ENCODE assay signal across 11 cellular contexts in the genomic region with DNA sequence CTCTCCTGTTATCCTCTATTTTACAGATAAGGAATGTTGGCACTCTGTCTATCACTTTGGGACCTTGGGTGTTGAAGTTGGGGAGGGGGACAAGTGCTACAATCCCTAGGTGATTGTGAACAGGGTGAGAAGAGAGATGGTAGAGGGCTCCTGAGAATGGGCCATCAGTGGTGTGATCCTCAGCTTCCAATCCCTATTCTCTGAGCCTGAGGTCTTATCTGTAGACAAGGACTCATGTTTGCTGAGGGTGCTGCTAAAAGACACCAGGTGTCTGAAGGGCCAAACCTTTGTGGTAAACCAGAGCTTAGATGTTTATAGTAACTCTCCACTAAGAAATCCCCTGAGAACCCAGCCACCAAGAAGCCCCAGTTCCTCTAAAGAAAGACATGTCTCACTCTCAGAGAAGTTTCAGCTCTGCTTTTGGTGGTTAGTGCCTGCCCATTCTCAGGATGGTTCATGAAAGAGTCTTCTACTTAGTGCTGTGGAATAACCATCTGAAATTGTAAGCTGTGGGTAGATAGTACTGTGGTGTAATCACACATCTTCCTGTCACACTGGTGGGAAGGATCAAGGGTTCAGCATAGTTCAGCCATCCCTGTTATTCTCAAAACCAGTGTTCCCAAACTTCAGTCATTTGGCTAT. TPM values are rescaled to one million over a fixed set of nuclear protein-coding genes. Genes with fewer than 3 reads are reported as not detected.
A peak's percentile ranks its signal among the peaks of the same experiment; 100 is the strongest.
DNase-seq lines count a peak whose midpoint lies in the region; ATAC-seq and TF ChIP-seq lines count a peak whose summit lies in the region.
"Had no signal": no experiment of that assay in that cellular context is flagged by ENCODE, and none has a peak within 500 bp of the region (broad histone marks: within the 10 kb centered on the region; RNA-seq: fewer than 3 reads in every experiment).

No MANE protein-coding gene starts in this region.

- H3K4me3 Mint-ChIP-seq in activated naive CD4-positive, alpha-beta T cell treated with anti-CD3 and anti-CD28 coated beads for 36 hours: no peak overlapping the region
- H3K4me3 Mint-ChIP-seq in stimulated activated naive B cell treated with anti-CD40 and anti-IgM and Interleukin-4, amounts not matched to agents 10 μg/mL and 1 μg/mL and 100 μg/mL, for 72 hours: peak overlapping the region; percentile 67 to 70
- H3K4me3 Mint-ChIP-seq: brain had no signal

- H3K27me3 Mint-ChIP-seq in activated naive CD4-positive, alpha-beta T cell treated with anti-CD3 and anti-CD28 coated beads for 36 hours (ENCODE audit: low read depth): no peaks in the 10 kb centered on the region
- no peaks in the 10 kb centered on the region for H3K27me3 Mint-ChIP-seq in stimulated activated naive B cell treated with anti-CD40 and anti-IgM and Interleukin-4, amounts not matched to agents 10 μg/mL and 1 μg/mL and 100 μg/mL, for 72 hours

- peak overlapping the region; percentile 46 for H3K27ac Mint-ChIP-seq in activated naive CD4-positive, alpha-beta T cell treated with anti-CD3 and anti-CD28 coated beads for 36 hours
- H3K27ac Mint-ChIP-seq in stimulated activated naive B cell treated with anti-CD40 and anti-IgM and Interleukin-4, amounts not matched to agents 10 μg/mL and 1 μg/mL and 100 μg/mL, for 72 hours: peak overlapping the region; percentile 98
- H3K27ac Mint-ChIP-seq: brain had no signal

- no peaks in the 10 kb centered on the region for H3K9me3 ChIP-seq in gastrocnemius medialis
- H3K9me3 ChIP-seq: SJSA1 had no signal

- peak; percentile 38 for DNase-seq in activated naive CD4-positive, alpha-beta T cell treated with anti-CD3 and anti-CD28 coated beads for 36 hours
- no peak for DNase-seq in activated naive CD4-positive, alpha-beta T cell (lab: John Stamatoyannopoulos, UW)
- peak; percentile 75 for DNase-seq in NAMALWA (ENCODE audit: low spot score)
- peak; percentile 79 for DNase-seq in stimulated activated naive B cell treated with anti-CD40 and anti-IgM and Interleukin-4, amounts not matched to agents 10 μg/mL and 1 μg/mL and 100 μg/mL, for 72 hours
- no peak for DNase-seq in NOMO-1 (lab: John Stamatoyannopoulos, UW; ENCODE audit: unreplicated experiment in 2 of 2)
- no peak for DNase-seq in NCI-H510A treated with DMSO at 0.1 percent for 48 hours (lab: John Stamatoyannopoulos, UW)
- no peak for DNase-seq in gastrocnemius medialis
- DNase-seq: C1 segment of cervical spinal cord had no signal

- no peaks in the 10 kb centered on the region for H3K9me3 Mint-ChIP-seq in activated naive CD4-positive, alpha-beta T cell treated with anti-CD3 and anti-CD28 coated beads for 36 hours
- H3K9me3 Mint-ChIP-seq in stimulated activated naive B cell treated with anti-CD40 and anti-IgM and Interleukin-4, amounts not matched to agents 10 μg/mL and 1 μg/mL and 100 μg/mL, for 72 hours: peaks cover 3% of the 10 kb centered on the region in 2 donors

- in situ Hi-C loops in gastrocnemius medialis (cut with MboI; ENCODE audit: low sequenced_read_pairs in 4 of 4): no loop called here

- no peaks in the 10 kb centered on the region for H3K4me1 ChIP-seq in gastrocnemius medialis
- H3K4me1 ChIP-seq: SJSA1 had no signal

- peak; percentile 85 for ATAC-seq in HG02678 (IDR thresholded peaks at IDR 0.05; ENCODE audit: unreplicated experiment)
- ATAC-seq in stimulated activated naive B cell treated with anti-CD40 and anti-IgM and Interleukin-4, amounts not matched to agents 10 μg/mL and 1 μg/mL and 100 μg/mL, for 72 hours (replicated peaks): peak; percentile 81 to 85
- no peak for ATAC-seq in gastrocnemius medialis

- CTCF ChIA-PET in activated naive CD4-positive, alpha-beta T cell treated with anti-CD3 and anti-CD28 coated beads for 36 hours (lab: Charles Lee): interaction anchor here (2.0 kb wide), 1 partner anchor 211 kb away, joined by 6 read pairs; no protein-coding TSS in a partner anchor

- peaks cover 6% of the 10 kb centered on the region for H3K4me1 Mint-ChIP-seq in activated naive CD4-positive, alpha-beta T cell treated with anti-CD3 and anti-CD28 coated beads for 36 hours (ENCODE audit: low read depth)
- H3K4me1 Mint-ChIP-seq in stimulated activated naive B cell treated with anti-CD40 and anti-IgM and Interleukin-4, amounts not matched to agents 10 μg/mL and 1 μg/mL and 100 μg/mL, for 72 hours: peaks cover 51 to 85% of the 10 kb centered on the region in 2 donors
- H3K4me1 Mint-ChIP-seq: brain had no signal

- H3K27me3 ChIP-seq in gastrocnemius medialis: no peaks in the 10 kb centered on the region
- H3K27me3 ChIP-seq: SJSA1 had no signal

- H3K27ac ChIP-seq in gastrocnemius medialis: no peak overlapping the region
- H3K27ac ChIP-seq: SJSA1 had no signal

- TF ChIP-seq POLR2A in gastrocnemius medialis (IDR thresholded peaks at IDR 0.05): no peak

- H3K36me3 ChIP-seq in gastrocnemius medialis: no peaks in the 10 kb centered on the region
- H3K36me3 ChIP-seq: SJSA1 had no signal

- intact Hi-C loops in activated naive CD4-positive, alpha-beta T cell treated with anti-CD3 and anti-CD28 coated beads for 36 hours (cut with micrococcal nuclease): loop anchor here (1.0 kb wide), 1 partner anchor 65 kb away; no protein-coding TSS in a partner anchor
- intact Hi-C loops in gastrocnemius medialis (cut with DNase I; ENCODE audit: low total_unique reads): no loop called here

- no peaks in the 10 kb centered on the region for H3K36me3 Mint-ChIP-seq in activated naive CD4-positive, alpha-beta T cell treated with anti-CD3 and anti-CD28 coated beads for 36 hours (ENCODE audit: low read depth)
- peaks cover 8 to 17% of the 10 kb centered on the region in 2 donors for H3K36me3 Mint-ChIP-seq in stimulated activated naive B cell treated with anti-CD40 and anti-IgM and Interleukin-4, amounts not matched to agents 10 μg/mL and 1 μg/mL and 100 μg/mL, for 72 hours
- H3K36me3 Mint-ChIP-seq: brain had no signal

- H3K4me3 ChIP-seq in gastrocnemius medialis: no peak overlapping the region
- H3K4me3 ChIP-seq: SJSA1 had no signal

- TF ChIP-seq CTCF in gastrocnemius medialis (IDR thresholded peaks at IDR 0.05 in 4 of 5, conservative IDR thresholded peaks at IDR 0.05 in 1 of 5): no peak

RNA-seq across cellular contexts. Expression of a gene that starts 58.2 kb away (rescaled TPM):
- total RNA-seq in activated naive CD4-positive, alpha-beta T cell treated with anti-CD3 and anti-CD28 coated beads for 36 hours: not detected
- 1 to 10 TPM in 1 of 4 donors, under 1 TPM in 1, not detected in 2; 0.32 to 1.1 TPM for total RNA-seq in gastrocnemius medialis
- total RNA-seq: SJSA1 had no signal

Comparison
In these comparisons a context has a peak if more than half of its experiments do, and no peak if none do; other contexts are left out.
1. DNase-seq: peak in activated naive CD4-positive, alpha-beta T cell treated with anti-CD3 and anti-CD28 coated beads for 36 hours (single experiment), NAMALWA (single experiment) and stimulated activated naive B cell treated with anti-CD40 and anti-IgM and Interleukin-4, amounts not matched to agents 10 μg/mL and 1 μg/mL and 100 μg/mL, for 72 hours (single experiment); none in activated naive CD4-positive, alpha-beta T cell (0 of 4), NOMO-1 (0 of 2), NCI-H510A treated with DMSO at 0.1 percent for 48 hours (single experiment) and gastrocnemius medialis (0 of 2).
2. ATAC-seq: peak in HG02678 (single experiment) and stimulated activated naive B cell treated with anti-CD40 and anti-IgM and Interleukin-4, amounts not matched to agents 10 μg/mL and 1 μg/mL and 100 μg/mL, for 72 hours (2 of 2); none in gastrocnemius medialis (0 of 2).